ENCODE assay signal across 8 cellular contexts in the genomic region with DNA sequence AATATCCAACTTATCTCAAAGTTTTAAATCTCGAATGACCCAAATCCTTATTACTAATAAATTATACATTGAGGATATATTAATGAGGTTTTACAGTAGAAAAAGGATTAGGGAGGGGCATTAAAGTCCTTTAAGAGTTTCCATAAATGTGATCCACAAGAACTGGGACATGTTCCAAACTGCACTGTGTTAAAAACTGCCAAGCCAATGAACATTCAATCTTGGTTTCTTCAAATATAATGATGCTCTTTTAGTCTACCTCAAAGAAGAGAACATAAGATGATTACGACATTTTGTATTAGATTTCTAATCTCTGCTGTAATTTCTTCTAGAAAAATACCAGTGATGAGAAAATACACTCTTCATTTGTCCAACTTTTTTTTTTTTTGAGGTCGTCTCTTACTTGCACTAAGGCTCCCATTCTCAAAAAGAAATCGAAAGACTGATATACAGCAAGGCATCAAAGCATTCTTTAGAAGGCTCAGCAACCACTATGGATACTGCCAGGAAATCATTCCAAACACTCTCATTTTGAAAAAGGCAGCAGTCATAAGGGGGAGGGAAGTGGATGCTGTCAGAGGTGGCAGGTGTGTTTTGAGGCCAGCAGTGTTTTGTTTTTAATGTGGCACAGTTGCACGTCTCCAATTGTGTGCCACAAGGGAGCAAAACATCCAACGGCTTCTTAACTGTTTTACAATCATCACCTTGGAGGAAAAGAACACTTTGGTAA. TPM values are rescaled to one million over a fixed set of nuclear protein-coding genes. Genes with fewer than 3 reads are reported as not detected.
DNase-seq lines count a peak whose midpoint lies in the region; ATAC-seq and TF ChIP-seq lines count a peak whose summit lies in the region.

No MANE protein-coding gene starts in this region.

- no peaks in the 10 kb centered on the region for H4K20me1 ChIP-seq in DOHH2 (ENCODE audit: control insufficient read depth, insufficient read depth, low read depth, low read length)

- no peak for TF ChIP-seq CTCF in DOHH2 (IDR thresholded peaks at IDR 0.05; ENCODE audit: low read depth, low read length, poor library complexity, severe bottlenecking)
- TF ChIP-seq CTCF in NB4 (IDR thresholded peaks at IDR 0.05; ENCODE audit: low read depth, low read length), result no peak
- no peak for TF ChIP-seq CTCF in mesothelial cell of epicardium (IDR thresholded peaks at IDR 0.05; ENCODE audit: unreplicated experiment)
- no peak for TF ChIP-seq CTCF in GM20000 (IDR thresholded peaks at IDR 0.05; ENCODE audit: extremely low read depth, missing control alignments)

- H3K4me1 Mint-ChIP-seq in mesothelial cell of epicardium, result peaks cover 15% of the 10 kb centered on the region

- H3K4me1 ChIP-seq in DOHH2 (ENCODE audit: control insufficient read depth, low read length), result peaks cover 12% of the 10 kb centered on the region

- H3F3A ChIP-seq in DOHH2 (ENCODE audit: control insufficient read depth, insufficient read depth), result peaks cover 2% of the 10 kb centered on the region; the same call in 1 of the 2 replicates

- no peak overlapping the region for H3K27ac ChIP-seq in DOHH2 (ENCODE audit: low read depth, low read length)

- no peaks in the 10 kb centered on the region for H3K27me3 Mint-ChIP-seq in mesothelial cell of epicardium (ENCODE audit: low read depth)

- H3K4me3 ChIP-seq in DOHH2 (ENCODE audit: low read length) (peak overlapping the region; percentile 83), NB4 (ENCODE audit: low read depth, low read length) (peak overlapping the region; percentile 87)

- TF ChIP-seq POLR2A in NB4 (IDR thresholded peaks at IDR 0.05; ENCODE audit: extremely low read depth, insufficient read length), result no peak

- peaks cover 61% of the 10 kb centered on the region for H3K79me2 ChIP-seq in DOHH2 (ENCODE audit: control insufficient read depth, low read length)

- no peaks in the 10 kb centered on the region for H3K27me3 ChIP-seq in DOHH2 (ENCODE audit: control insufficient read depth, low read length)

- no peaks in the 10 kb centered on the region for H3K9me3 Mint-ChIP-seq in mesothelial cell of epicardium

- ATAC-seq in GM19395 (IDR thresholded peaks at IDR 0.05; ENCODE audit: unreplicated experiment), result no peak

- H3K36me3 Mint-ChIP-seq in mesothelial cell of epicardium, result peaks cover 3% of the 10 kb centered on the region

- DNase-seq in NB4 (ENCODE audit: low read depth) (no peak), astrocyte of the hippocampus (ENCODE audit: low read depth, low spot score) (peak; percentile 77), mesothelial cell of epicardium (ENCODE audit: low spot score in 2 of 2, unreplicated experiment in 2 of 2) (no peak), GM20000 (ENCODE audit: low spot score) (no peak), NCI-H1930 (lab: John Stamatoyannopoulos, UW) (no peak), HPDE6-E6E7 (ENCODE audit: extremely low spot score) (no peak)

- H3K27ac Mint-ChIP-seq in mesothelial cell of epicardium, result peak overlapping the region; percentile 65

- peak overlapping the region; percentile 75 for H3K4me2 ChIP-seq in DOHH2 (ENCODE audit: low read length)

- peaks cover 41% of the 10 kb centered on the region for H3K36me3 ChIP-seq in DOHH2 (ENCODE audit: control insufficient read depth, low read length)

- no peaks in the 10 kb centered on the region for H3K9me3 ChIP-seq in DOHH2 (ENCODE audit: control insufficient read depth, insufficient read depth, low read length)

- H3K4me3 Mint-ChIP-seq in mesothelial cell of epicardium, result peak overlapping the region; percentile 58

- no peaks in the 10 kb centered on the region for H3K9me2 ChIP-seq in DOHH2 (replicated peaks; ENCODE audit: control insufficient read depth, low read length)

RNA-seq across cellular contexts. Expression of a gene that starts 1.6 kb away (rescaled TPM):
- 59.6 to 60.5 TPM (median 59.7 TPM) in 3 replicates for total RNA-seq in mesothelial cell of epicardium
